In the genomic region with DNA sequence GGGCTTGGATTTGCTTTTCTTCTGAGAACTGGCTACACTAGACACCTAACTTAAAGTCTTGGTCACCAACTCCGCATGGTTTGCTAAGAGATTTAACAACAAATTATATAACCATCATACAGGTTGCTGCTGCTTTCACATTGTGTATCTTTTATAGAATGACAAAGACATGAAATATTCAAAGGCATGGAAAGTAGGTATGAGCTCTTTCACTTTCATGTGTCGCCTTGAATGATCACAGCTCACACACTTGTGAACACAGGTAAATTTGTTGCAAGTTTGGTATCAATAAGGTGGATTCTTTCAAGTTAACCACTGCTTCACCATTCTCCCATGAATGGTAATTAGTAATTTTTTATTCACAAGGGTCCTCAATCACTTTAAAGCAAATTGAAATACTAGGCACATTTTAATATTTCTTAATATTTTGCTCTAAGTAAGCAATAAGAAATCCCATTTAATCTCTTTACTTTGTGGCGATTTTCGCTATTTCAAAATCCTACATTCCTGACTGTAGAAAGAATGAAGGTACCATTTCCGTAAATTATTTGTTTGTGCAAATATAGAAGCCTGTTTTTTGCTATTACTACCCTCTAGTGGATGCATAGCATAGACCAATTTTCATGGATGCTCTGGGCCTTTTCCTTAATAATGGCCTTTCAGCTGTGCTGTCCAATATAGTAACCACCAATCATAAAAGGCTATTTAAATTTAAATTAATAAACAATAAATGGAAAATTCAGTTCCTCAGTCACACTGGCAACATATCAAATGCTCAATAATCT, we compare ENCODE assay signal across 11 cellular contexts. TPM values are rescaled to one million over a fixed set of nuclear protein-coding genes. Genes with fewer than 3 reads are reported as not detected.
DNase-seq lines count a peak whose midpoint lies in the region; TF ChIP-seq lines count a peak whose summit lies in the region.
"Had no signal": no experiment of that assay in that cellular context is flagged by ENCODE, and none has a peak within 500 bp of the region (broad histone marks: within the 10 kb centered on the region; RNA-seq: fewer than 3 reads in every experiment).

No MANE protein-coding gene starts in this region.

- TF ChIP-seq CTCF in chondrocyte (IDR thresholded peaks at IDR 0.05) = peak; percentile 59
- TF ChIP-seq CTCF in osteoblast (IDR thresholded peaks at IDR 0.05; ENCODE audit: extremely low read depth, low read depth, low read length) = peak; percentile 18

- no peaks in the 10 kb centered on the region for H3K36me3 Mint-ChIP-seq in chondrocyte (ENCODE audit: low read depth)
- H3K36me3 Mint-ChIP-seq: activated naive CD8-positive, alpha-beta T cell treated with anti-CD3 and anti-CD28 coated beads for 36 hours; memory B cell had no signal

- H3K79me2 ChIP-seq in osteoblast (ENCODE audit: insufficient read depth, low read length) = no peaks in the 10 kb centered on the region

- no peaks in the 10 kb centered on the region for H3K9me3 Mint-ChIP-seq in chondrocyte (ENCODE audit: low read depth)
- H3K9me3 Mint-ChIP-seq: activated naive CD8-positive, alpha-beta T cell treated with anti-CD3 and anti-CD28 coated beads for 36 hours; memory B cell had no signal

- no peak overlapping the region for H3K4me2 ChIP-seq in osteoblast (ENCODE audit: insufficient read depth, low read length)

- H3K36me3 ChIP-seq in osteoblast (ENCODE audit: insufficient read depth, low read length) = no peaks in the 10 kb centered on the region
- H3K36me3 ChIP-seq: prostate gland had no signal

- H3K4me1 ChIP-seq in osteoblast (ENCODE audit: insufficient read depth, low read length) = no peaks in the 10 kb centered on the region
- H3K4me1 ChIP-seq: prostate gland had no signal

- no peaks in the 10 kb centered on the region for H3K27me3 Mint-ChIP-seq in chondrocyte (ENCODE audit: low read depth)
- H3K27me3 Mint-ChIP-seq: activated naive CD8-positive, alpha-beta T cell treated with anti-CD3 and anti-CD28 coated beads for 36 hours; memory B cell had no signal

- no peaks in the 10 kb centered on the region for H3K27me3 ChIP-seq in osteoblast (ENCODE audit: insufficient read depth, low read length)

- peak; percentile 53 for DNase-seq in DMS53 (lab: John Stamatoyannopoulos, UW)
- DNase-seq in LHCN-M2 (ENCODE audit: low read depth) = peak; percentile 4
- DNase-seq in chondrocyte (ENCODE audit: low spot score) = no peak
- DNase-seq in osteoblast (ENCODE audit: insufficient read length, low spot score, missing footprints) = no peak
- no peak for DNase-seq in SW 1271 (lab: John Stamatoyannopoulos, UW)
- no peak for DNase-seq in NCI-H2029 (lab: John Stamatoyannopoulos, UW)
- no peak for DNase-seq in activated CD8-positive, alpha-beta memory T cell treated with anti-CD3 and anti-CD28 coated beads, Interleukin-2, amount 50 U/mL, for 4 hours
- DNase-seq: activated naive CD8-positive, alpha-beta T cell treated with anti-CD3 and anti-CD28 coated beads for 36 hours; NCI-H1436 treated with DMSO at 0.1 percent for 48 hours had no signal

- H3K4me3 ChIP-seq in osteoblast (ENCODE audit: insufficient read depth, low read length) = no peak overlapping the region
- H3K4me3 ChIP-seq: prostate gland had no signal

- H3K4me3 Mint-ChIP-seq in chondrocyte (ENCODE audit: unreplicated experiment) = no peak overlapping the region
- H3K4me3 Mint-ChIP-seq: activated naive CD8-positive, alpha-beta T cell treated with anti-CD3 and anti-CD28 coated beads for 36 hours; memory B cell had no signal

- H3K9me3 ChIP-seq in osteoblast (ENCODE audit: low read depth, low read length) = no peaks in the 10 kb centered on the region
- H3K9me3 ChIP-seq: prostate gland had no signal

- no peak overlapping the region for H3K27ac ChIP-seq in osteoblast (ENCODE audit: low read depth, low read length)
- H3K27ac ChIP-seq: prostate gland had no signal

- H4K20me1 ChIP-seq in osteoblast (ENCODE audit: insufficient read depth, low read length) = no peaks in the 10 kb centered on the region

- no peak overlapping the region for H3K27ac Mint-ChIP-seq in chondrocyte (ENCODE audit: unreplicated experiment)
- H3K27ac Mint-ChIP-seq: activated naive CD8-positive, alpha-beta T cell treated with anti-CD3 and anti-CD28 coated beads for 36 hours; memory B cell had no signal

- no peak overlapping the region for H2AFZ ChIP-seq in osteoblast (ENCODE audit: low read length)

- H3K4me1 Mint-ChIP-seq in chondrocyte (ENCODE audit: low read depth) = peaks cover 10% of the 10 kb centered on the region
- H3K4me1 Mint-ChIP-seq: activated naive CD8-positive, alpha-beta T cell treated with anti-CD3 and anti-CD28 coated beads for 36 hours; memory B cell had no signal

RNA-seq across cellular contexts. Expression of gene FREM2, which starts 45.5 kb away (rescaled TPM):
- total RNA-seq in LHCN-M2 (2014; rRNA removed) (not detected in 2 replicates), chondrocyte (0.07 to 0.15 TPM (median 0.07 TPM) in 3 replicates), osteoblast (not detected in 2 replicates)
- not detected for polyA plus RNA-seq in LHCN-M2 (2012)
- total RNA-seq: activated naive CD8-positive, alpha-beta T cell treated with anti-CD3 and anti-CD28 coated beads for 36 hours had no signal

Comparison
In these comparisons a context has a peak if more than half of its experiments do, and no peak if none do; other contexts are left out.
1. DNase-seq: peak in DMS53 (single experiment) and LHCN-M2 (single experiment); none in chondrocyte (single experiment), osteoblast (single experiment), SW 1271 (0 of 2), NCI-H2029 (single experiment) and activated CD8-positive, alpha-beta memory T cell treated with anti-CD3 and anti-CD28 coated beads, Interleukin-2, amount 50 U/mL, for 4 hours (single experiment).